Comparison of ENCODE assay signal across 1 cellular context in genomic region chr6:56913276-56914138, GRCh38.
TF ChIP-seq lines count a peak whose summit lies in the region.

No MANE protein-coding gene starts in this region.

TF ChIP-seq in K562, 482 proteins besides CTCF, POLR2A, EP300 and RAD21 (continued from another document):
- TF ChIP-seq MGA (IDR thresholded peaks at IDR 0.05) (no peak), POLR2B (IDR thresholded peaks at IDR 0.05; ENCODE audit: low read depth, partially characterized antibody) (no peak), ZNF551 (CRISPR knock-in tag; IDR thresholded peaks at IDR 0.05) (no peak)
